ENCODE assay signal across 8 cellular contexts in genomic region chr17:82273327-82274133, GRCh38. TPM values are rescaled to one million over a fixed set of nuclear protein-coding genes. Genes with fewer than 3 reads are reported as not detected.
A peak's percentile ranks its signal among the peaks of the same experiment; 100 is the strongest.
DNase-seq lines count a peak whose midpoint lies in the region; ATAC-seq and TF ChIP-seq lines count a peak whose summit lies in the region.

Gene CSNK1D, minus strand, starts transcription at chr17:82273700. Its CDS starts 319 bp downstream, at chr17:82273381.

- TF ChIP-seq CTCF in VCaP (conservative IDR thresholded peaks at IDR 0.05) (no peak), MCF 10A (IDR thresholded peaks at IDR 0.05; ENCODE audit: unreplicated experiment) (no peak)

- peak within 1 kb of the TSS; percentile 99 for H3K4me2 ChIP-seq in skeletal muscle satellite cell (ENCODE audit: low read length)

- H3K9me3 ChIP-seq in iPS-18c (ENCODE audit: control insufficient read depth, insufficient read depth, low read length), result no peaks in the 10 kb centered on the region
- no peaks in the 10 kb centered on the region for H3K9me3 ChIP-seq in skeletal muscle satellite cell (replicated peaks; ENCODE audit: low read length)

- peak; percentile 89 for DNase-seq in SIG-M5 treated with dmso at 0.1 percent for 504 hours (lab: John Stamatoyannopoulos, UW; ENCODE audit: unreplicated experiment)
- no peak for DNase-seq in SIG-M5 (lab: John Stamatoyannopoulos, UW)
- DNase-seq in NCI-H2171 treated with DMSO at 0.1 percent for 48 hours (lab: John Stamatoyannopoulos, UW), result peak; percentile 85
- peak; percentile 88 for DNase-seq in MCF 10A (ENCODE audit: unreplicated experiment)

- POLR2A ChIA-PET in MCF 10A (lab: Yijun Ruan, JAX), result interaction anchor here (0.6 to 2.3 kb wide), 19 partner anchors 9 to 222 kb away, joined by 3 to 38 read pairs (median 4); partner anchors contain the start of gene SECTM1

- H3K36me3 Mint-ChIP-seq in MCF 10A (ENCODE audit: insufficient read depth, unreplicated experiment), result peaks cover 47% of the 10 kb centered on the region

- H3K4me1 ChIP-seq in skeletal muscle satellite cell (ENCODE audit: control insufficient read depth, insufficient read depth, low read length), result peaks cover 44% of the 10 kb centered on the region

- peaks cover 33% of the 10 kb centered on the region for H3K36me3 ChIP-seq in skeletal muscle satellite cell (ENCODE audit: insufficient read depth, low read length)

- H3K27me3 Mint-ChIP-seq in MCF 10A (ENCODE audit: insufficient read depth, unreplicated experiment), result no peaks in the 10 kb centered on the region

- peak within 1 kb of the TSS; percentile 95 for H3K27ac ChIP-seq in VCaP

- H3K27ac Mint-ChIP-seq in MCF 10A (ENCODE audit: low read depth, unreplicated experiment), result peak within 1 kb of the TSS; percentile 100

- H3K4me3 ChIP-seq in iPS-18c (ENCODE audit: insufficient read depth, low read depth, low read length) (peak within 1 kb of the TSS; percentile 75), skeletal muscle satellite cell (ENCODE audit: low read length) (peak within 1 kb of the TSS; percentile 84)

- H3K27me3 ChIP-seq in skeletal muscle satellite cell (ENCODE audit: control insufficient read depth, insufficient read depth, low read length), result no peaks in the 10 kb centered on the region

- intact Hi-C loops in MCF 10A (cut with micrococcal nuclease), result no loop called here

- H3K4me1 Mint-ChIP-seq in MCF 10A (ENCODE audit: insufficient read depth, unreplicated experiment), result peaks cover 16% of the 10 kb centered on the region

- peak; percentile 76 for ATAC-seq in HG03066 (IDR thresholded peaks at IDR 0.05; ENCODE audit: low read depth, unreplicated experiment)

- peak within 1 kb of the TSS; percentile 77 for H3K4me3 Mint-ChIP-seq in MCF 10A (ENCODE audit: unreplicated experiment)

- H3K9me3 Mint-ChIP-seq in MCF 10A (ENCODE audit: unreplicated experiment), result no peaks in the 10 kb centered on the region

- H3K9ac ChIP-seq in skeletal muscle satellite cell (ENCODE audit: low read depth, low read length), result peak within 1 kb of the TSS; percentile 94

- CTCF ChIA-PET in MCF 10A (lab: Yijun Ruan, JAX), result no interaction called here

- BruUV-seq in MCF 10A (replicated peaks; lab: Mats Ljungman, UMichigan), result no TSS peak

RNA-seq across cellular contexts. Expression of gene CSNK1D, which starts in this region (rescaled TPM):
- total RNA-seq in MCF 10A (2022), result 191 and 193 TPM in 2 replicates
- total RNA-seq in skeletal muscle satellite cell (2012; rRNA removed), result 51.3 and 52.7 TPM in 2 replicates
